ENCODE assay signal across 8 cellular contexts in genomic region chr1:29282924-29283803, GRCh38. TPM values are rescaled to one million over a fixed set of nuclear protein-coding genes. Genes with fewer than 3 reads are reported as not detected.
DNase-seq lines count a peak whose midpoint lies in the region; ATAC-seq and TF ChIP-seq lines count a peak whose summit lies in the region.

No MANE protein-coding gene starts in this region.

- DNase-seq in activated T-cell treated with anti-CD3 and anti-CD28 coated beads, Interleukin-2, amount 50 U/mL, for 24 hours = peak; percentile 37
- DNase-seq in activated T-cell treated with anti-CD3 and anti-CD28 coated beads for 4 hours = no peak
- DNase-seq in NCI-H526 (lab: John Stamatoyannopoulos, UW) = peak; percentile 45 to 65
- peak; percentile 21 to 73 for DNase-seq in cardiac fibroblast (ENCODE audit: low read depth in 2 of 2)
- peak; percentile 9 to 57 for DNase-seq in lung microvascular endothelial cell (ENCODE audit: low read depth in 2 of 2)
- no peak for DNase-seq in HK-2 (ENCODE audit: unreplicated experiment)
- no peak for DNase-seq in nucleus accumbens (lab: John Stamatoyannopoulos, UW)

- no peak overlapping the region for H3K4me3 Mint-ChIP-seq in activated T-cell treated with anti-CD3 and anti-CD28 coated beads, Interleukin-2, amount 50 U/mL, for 24 hours

- no peak overlapping the region for H3K27ac Mint-ChIP-seq in activated T-cell treated with anti-CD3 and anti-CD28 coated beads, Interleukin-2, amount 50 U/mL, for 24 hours

- H3K36me3 Mint-ChIP-seq in activated T-cell treated with anti-CD3 and anti-CD28 coated beads, Interleukin-2, amount 50 U/mL, for 24 hours (ENCODE audit: low read depth) = no peaks in the 10 kb centered on the region

- no peak for TF ChIP-seq CTCF in cardiac fibroblast (IDR thresholded peaks at IDR 0.05; ENCODE audit: low read depth, low read length)

- H3K27me3 Mint-ChIP-seq in activated T-cell treated with anti-CD3 and anti-CD28 coated beads, Interleukin-2, amount 50 U/mL, for 24 hours = no peaks in the 10 kb centered on the region

- H3K4me3 ChIP-seq in cardiac fibroblast (replicated peaks in 1 of 2; ENCODE audit: low read depth in 2 of 2, low read length in 2 of 2) = no peak overlapping the region

- H3K9me3 Mint-ChIP-seq in activated T-cell treated with anti-CD3 and anti-CD28 coated beads, Interleukin-2, amount 50 U/mL, for 24 hours = no peaks in the 10 kb centered on the region

- H3K4me1 Mint-ChIP-seq in activated T-cell treated with anti-CD3 and anti-CD28 coated beads, Interleukin-2, amount 50 U/mL, for 24 hours (ENCODE audit: low read depth) = peaks cover 4% of the 10 kb centered on the region

- ATAC-seq in GM21390 (IDR thresholded peaks at IDR 0.05; ENCODE audit: unreplicated experiment) = no peak

RNA-seq across cellular contexts. Expression of gene PTPRU, which starts 46.8 kb away (rescaled TPM):
- total RNA-seq in lung microvascular endothelial cell = 1.8 and 2.6 TPM in 2 replicates

RNA-seq across cellular contexts. Expression of gene MECR, which starts 52.4 kb away (rescaled TPM):
- total RNA-seq in lung microvascular endothelial cell = 12.7 and 15.5 TPM in 2 replicates

Comparison
In these comparisons a context has a peak if more than half of its experiments do, and no peak if none do; other contexts are left out.
1. DNase-seq: peak in activated T-cell treated with anti-CD3 and anti-CD28 coated beads, Interleukin-2, amount 50 U/mL, for 24 hours (single experiment), NCI-H526 (2 of 2), cardiac fibroblast (2 of 2) and lung microvascular endothelial cell (2 of 2); none in activated T-cell treated with anti-CD3 and anti-CD28 coated beads for 4 hours (single experiment), HK-2 (single experiment) and nucleus accumbens (0 of 56).